9 cellular contexts compared by ENCODE assay signal in the genomic region with DNA sequence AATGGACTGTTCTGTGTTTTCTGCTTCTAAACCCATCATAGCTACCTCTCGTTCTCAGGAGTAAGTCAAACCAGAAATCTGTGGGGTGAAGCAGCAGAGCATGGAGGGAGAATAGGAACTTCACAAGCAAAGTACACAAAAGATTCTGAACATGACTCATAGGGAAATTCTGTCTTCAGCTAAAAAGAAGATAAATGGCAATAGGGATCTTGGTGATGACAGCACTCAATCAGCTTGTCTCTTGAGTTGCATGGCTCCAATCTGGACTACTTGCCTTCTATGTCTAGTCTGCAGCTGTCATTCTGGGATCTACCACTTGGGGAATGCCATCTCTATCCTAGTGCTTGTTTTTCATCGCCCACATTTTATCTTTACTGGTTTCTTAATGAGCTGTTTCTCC. TPM values are rescaled to one million over a fixed set of nuclear protein-coding genes. Genes with fewer than 3 reads are reported as not detected.
DNase-seq lines count a peak whose midpoint lies in the region; ATAC-seq and TF ChIP-seq lines count a peak whose summit lies in the region.
"Had no signal": no experiment of that assay in that cellular context is flagged by ENCODE, and none has a peak within 500 bp of the region (broad histone marks: within the 10 kb centered on the region; RNA-seq: fewer than 3 reads in every experiment).

No MANE protein-coding gene starts in this region.

- H3K4me3 ChIP-seq in RWPE2 (ENCODE audit: severe bottlenecking), result no peak overlapping the region
- H3K4me3 ChIP-seq in trophoblast cell (ENCODE audit: low read depth, low read length), result no peak overlapping the region

- no peak overlapping the region for H2AK5ac ChIP-seq in trophoblast cell (ENCODE audit: low read length)

- no peak for TF ChIP-seq CTCF in RWPE2 (IDR thresholded peaks at IDR 0.05; ENCODE audit: poor library complexity, severe bottlenecking)

- no peak overlapping the region for H2BK120ac ChIP-seq in trophoblast cell (ENCODE audit: insufficient read depth, low read length, poor library complexity)

- H3K36me3 ChIP-seq in RWPE2 (ENCODE audit: low read depth) (no peaks in the 10 kb centered on the region), trophoblast cell (ENCODE audit: control insufficient read depth in 1 of 2, insufficient read depth in 2 of 2, low read length in 2 of 2) (no peaks in the 10 kb centered on the region)

- ATAC-seq in HG02870 (IDR thresholded peaks at IDR 0.05; ENCODE audit: unreplicated experiment) (peak; percentile 79), RWPE2 (ENCODE audit: low read depth) (peak; percentile 19; the same call in 1 of the 3 replicates)

- no peak overlapping the region for H4K12ac ChIP-seq in trophoblast cell (ENCODE audit: low read depth, low read length)

- no peaks in the 10 kb centered on the region for H3K79me2 ChIP-seq in trophoblast cell (ENCODE audit: control insufficient read depth, insufficient read depth, low read length, poor library complexity)

- no peak overlapping the region for H2BK5ac ChIP-seq in trophoblast cell (ENCODE audit: low read depth, low read length, poor library complexity)

- no peak overlapping the region for H4K91ac ChIP-seq in trophoblast cell (ENCODE audit: low read depth, low read length)

- no peak overlapping the region for H3K18ac ChIP-seq in trophoblast cell (ENCODE audit: low read length)

- DNase-seq in SIG-M5 treated with dmso at 0.1 percent for 504 hours (lab: John Stamatoyannopoulos, UW; ENCODE audit: unreplicated experiment) (peak; percentile 7), SIG-M5 (lab: John Stamatoyannopoulos, UW) (no peak), RWPE2 (ENCODE audit: low spot score) (no peak), trophoblast cell (peak; percentile 44 to 79), T-helper 2 cell (no peak), GDM1 (lab: John Stamatoyannopoulos, UW) (no peak)
- no peak for DNase-seq in stimulated activated CD4-positive, alpha-beta T cell treated with anti-CD3 and anti-CD28 coated beads, Interleukin-4, amount 100 ng/mL, for 4 hours

- H3K9me3 ChIP-seq in RWPE2 (ENCODE audit: severe bottlenecking) (no peaks in the 10 kb centered on the region), trophoblast cell (ENCODE audit: insufficient read depth, low read depth, low read length) (no peaks in the 10 kb centered on the region)

- H3K4me2 ChIP-seq in trophoblast cell (ENCODE audit: low read length), result no peak overlapping the region

- H3K79me1 ChIP-seq in trophoblast cell (ENCODE audit: low read length), result no peaks in the 10 kb centered on the region

- H2BK12ac ChIP-seq in trophoblast cell (ENCODE audit: low read length), result no peak overlapping the region

- no peak overlapping the region for H3K9ac ChIP-seq in trophoblast cell (ENCODE audit: low read length)

- H3K14ac ChIP-seq in trophoblast cell (ENCODE audit: low read length), result no peak overlapping the region

- no peak overlapping the region for H3K27ac ChIP-seq in RWPE2 (ENCODE audit: poor library complexity, severe bottlenecking)
- H3K27ac ChIP-seq in trophoblast cell (ENCODE audit: low read depth, low read length), result no peak overlapping the region
- H3K27ac ChIP-seq: C4-2B had no signal

- H2AFZ ChIP-seq in trophoblast cell (ENCODE audit: insufficient read depth, low read length, poor library complexity), result no peak overlapping the region

- H3K23ac ChIP-seq in trophoblast cell (ENCODE audit: low read length), result no peak overlapping the region

- H3K27me3 ChIP-seq in RWPE2 (ENCODE audit: insufficient read depth, poor library complexity, severe bottlenecking) (no peaks in the 10 kb centered on the region), trophoblast cell (ENCODE audit: insufficient read depth, low read length) (no peaks in the 10 kb centered on the region)

- H3K4ac ChIP-seq in trophoblast cell (ENCODE audit: low read depth, low read length), result no peak overlapping the region

- H4K8ac ChIP-seq in trophoblast cell (ENCODE audit: low read depth, low read length), result no peak overlapping the region

- no CpG with 5 or more reads among the region's 2 CpGs for WGBS in trophoblast cell (ENCODE audit: extremely low coverage, insufficient coverage, insufficient read length)

- peaks cover 1% of the 10 kb centered on the region for H3K4me1 ChIP-seq in RWPE2 (ENCODE audit: insufficient read depth, poor library complexity, severe bottlenecking)
- H3K4me1 ChIP-seq in trophoblast cell (ENCODE audit: control insufficient read depth in 1 of 2, insufficient read depth in 2 of 2, low read length in 2 of 2), result no peaks in the 10 kb centered on the region

RNA-seq across cellular contexts. Expression of a gene that starts 13.5 kb away (rescaled TPM):
- 3.8 and 4.0 TPM in 2 replicates for polyA plus RNA-seq in trophoblast cell (2013)

Comparison
In these comparisons a context has a peak if more than half of its experiments do, and no peak if none do; other contexts are left out.
1. DNase-seq: peak in SIG-M5 treated with dmso at 0.1 percent for 504 hours (single experiment) and trophoblast cell (2 of 2); none in SIG-M5 (single experiment), RWPE2 (single experiment), T-helper 2 cell (0 of 5), GDM1 (single experiment) and stimulated activated CD4-positive, alpha-beta T cell treated with anti-CD3 and anti-CD28 coated beads, Interleukin-4, amount 100 ng/mL, for 4 hours (0 of 2).